Comparison of ENCODE assay signal across 1 cellular context in genomic region chr12:51229116-51229515, GRCh38.
TF ChIP-seq lines count a peak whose summit lies in the region.

No MANE protein-coding gene starts in this region.

TF ChIP-seq in HepG2, 621 proteins besides CTCF, POLR2A, EP300 and RAD21:
- TF ChIP-seq ZNF770 (CRISPR knock-in tag; IDR thresholded peaks at IDR 0.05) (peak; percentile 93), HMGA1 (CRISPR knock-in tag; conservative IDR thresholded peaks at IDR 0.05) (no peak)
